In the genomic region with DNA sequence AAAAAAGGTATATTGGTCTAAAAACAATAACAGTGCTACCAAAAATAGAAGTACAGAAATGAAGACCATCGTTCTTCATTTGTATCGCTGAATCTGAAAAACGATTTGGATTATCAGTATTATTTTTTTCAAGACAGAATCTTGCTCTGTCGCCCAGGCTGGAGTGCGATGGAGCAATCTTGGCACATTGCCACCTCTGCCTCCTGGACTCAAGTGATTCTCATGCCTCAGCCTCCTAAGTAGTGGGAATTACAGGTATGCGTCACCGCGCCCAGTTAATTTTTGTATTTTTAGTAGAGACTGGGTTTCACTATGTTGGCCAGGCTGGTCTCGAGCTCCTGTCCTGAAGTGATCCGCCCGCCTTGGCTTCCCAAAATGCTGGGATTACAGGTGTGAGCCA, we compare ENCODE assay signal across 10 cellular contexts. TPM values are rescaled to one million over a fixed set of nuclear protein-coding genes. Genes with fewer than 3 reads are reported as not detected.
"Had no signal": no experiment of that assay in that cellular context is flagged by ENCODE, and none has a peak within 500 bp of the region (broad histone marks: within the 10 kb centered on the region; RNA-seq: fewer than 3 reads in every experiment).

No MANE protein-coding gene starts in this region.

RNA-seq across cellular contexts. Expression of a gene that starts 26.1 kb away (rescaled TPM):
- total RNA-seq: stomach, subcutaneous adipose tissue, suprapubic skin, temporal lobe, thoracic aorta, thyroid gland, upper lobe of left lung, upper lobe of right lung, urinary bladder, vagina had no signal
- polyA plus RNA-seq: stomach, urinary bladder had no signal
